ENCODE assay signal across 20 cellular contexts in genomic region chr2:189124175-189124574, GRCh38.
"Had no signal": no experiment of that assay in that cellular context is flagged by ENCODE, and none has a peak within 500 bp of the region (broad histone marks: within the 10 kb centered on the region; RNA-seq: fewer than 3 reads in every experiment).

No MANE protein-coding gene starts in this region.

- H3K9me3 ChIP-seq: mucosa of descending colon, neutrophil, prostate gland, right lobe of liver, spleen, tibial artery had no signal

- H3K36me3 Mint-ChIP-seq: stimulated activated memory B cell treated with anti-CD40 and anti-IgM and Interleukin-4, amounts not matched to agents 10 μg/mL and 1 μg/mL and 100 μg/mL, for 72 hours had no signal

- H3K27ac Mint-ChIP-seq: activated B cell treated with CpG ODN at 0.5 μM for 24 hours; activated CD4-positive, alpha-beta T cell treated with anti-CD3 and anti-CD28 coated beads, Interleukin-2, amount 10 ng/mL, durations not matched to agents 7 days and 5 days; activated naive CD4-positive, alpha-beta T cell treated with anti-CD3 and anti-CD28 coated beads for 36 hours; effector memory CD8-positive, alpha-beta T cell; naive thymus-derived CD8-positive, alpha-beta T cell; stimulated activated memory B cell treated with anti-CD40 and anti-IgM and Interleukin-4, amounts not matched to agents 10 μg/mL and 1 μg/mL and 100 μg/mL, for 72 hours; T-helper 1 cell treated with Interleukin-12 subunit alpha and Interleukin-12 subunit beta and Interleukin-4 antibody, amounts not matched to agents 30 μg/mL and 1 μg/mL, for 36 hours had no signal

- H3K4me1 Mint-ChIP-seq: activated B cell treated with CpG ODN at 0.5 μM for 24 hours; activated CD4-positive, alpha-beta T cell treated with anti-CD3 and anti-CD28 coated beads, Interleukin-2, amount 10 ng/mL, durations not matched to agents 7 days and 5 days; naive thymus-derived CD8-positive, alpha-beta T cell; stimulated activated memory B cell treated with anti-CD40 and anti-IgM and Interleukin-4, amounts not matched to agents 10 μg/mL and 1 μg/mL and 100 μg/mL, for 72 hours had no signal

- H3K27me3 ChIP-seq: hepatocyte, neutrophil, right lobe of liver, spleen, tibial artery had no signal

- H3K27ac ChIP-seq: coronary artery, hepatocyte, neutrophil, prostate gland, right lobe of liver, spleen, tibial artery had no signal

- H3K4me3 ChIP-seq: coronary artery, hepatocyte, lung, mucosa of descending colon, prostate gland, right lobe of liver, spleen, tibial artery had no signal

- H2AFZ ChIP-seq: hepatocyte had no signal

- DNase-seq: activated B cell treated with CpG ODN at 0.5 μM for 24 hours; activated CD4-positive, alpha-beta T cell treated with anti-CD3 and anti-CD28 coated beads, Interleukin-2, amount 10 ng/mL, durations not matched to agents 7 days and 5 days; activated CD8-positive, alpha-beta memory T cell treated with anti-CD3 and anti-CD28 coated beads for 24 hours; activated naive CD4-positive, alpha-beta T cell treated with anti-CD3 and anti-CD28 coated beads for 36 hours; caudate nucleus; effector memory CD8-positive, alpha-beta T cell; erythroblast; mucosa of descending colon; naive thymus-derived CD8-positive, alpha-beta T cell; right lobe of liver; spleen; stimulated activated CD4-positive, alpha-beta T cell treated with anti-CD3 and anti-CD28 coated beads, Interleukin-1b, Interleukin-23, amount 100 ng/mL, for 48 hours; tibial artery had no signal

- H3K36me3 ChIP-seq: neutrophil, prostate gland, right lobe of liver, spleen, tibial artery had no signal

- H3K27me3 Mint-ChIP-seq: activated B cell treated with CpG ODN at 0.5 μM for 24 hours; effector memory CD8-positive, alpha-beta T cell; stimulated activated memory B cell treated with anti-CD40 and anti-IgM and Interleukin-4, amounts not matched to agents 10 μg/mL and 1 μg/mL and 100 μg/mL, for 72 hours had no signal

- H3K9me3 Mint-ChIP-seq: activated B cell treated with CpG ODN at 0.5 μM for 24 hours; activated CD4-positive, alpha-beta T cell treated with anti-CD3 and anti-CD28 coated beads, Interleukin-2, amount 10 ng/mL, durations not matched to agents 7 days and 5 days; activated naive CD4-positive, alpha-beta T cell treated with anti-CD3 and anti-CD28 coated beads for 36 hours; effector memory CD8-positive, alpha-beta T cell; naive thymus-derived CD8-positive, alpha-beta T cell; stimulated activated memory B cell treated with anti-CD40 and anti-IgM and Interleukin-4, amounts not matched to agents 10 μg/mL and 1 μg/mL and 100 μg/mL, for 72 hours; T-helper 1 cell treated with Interleukin-12 subunit alpha and Interleukin-12 subunit beta and Interleukin-4 antibody, amounts not matched to agents 30 μg/mL and 1 μg/mL, for 36 hours had no signal

- ATAC-seq: effector memory CD8-positive, alpha-beta T cell; mucosa of descending colon; naive thymus-derived CD8-positive, alpha-beta T cell; right lobe of liver; stimulated activated memory B cell treated with anti-CD40 and anti-IgM and Interleukin-4, amounts not matched to agents 10 μg/mL and 1 μg/mL and 100 μg/mL, for 72 hours had no signal

- H3K4me2 ChIP-seq: hepatocyte had no signal

- H3K4me1 ChIP-seq: prostate gland, right lobe of liver, spleen had no signal

- H3K4me3 Mint-ChIP-seq: activated B cell treated with CpG ODN at 0.5 μM for 24 hours; activated CD4-positive, alpha-beta T cell treated with anti-CD3 and anti-CD28 coated beads, Interleukin-2, amount 10 ng/mL, durations not matched to agents 7 days and 5 days; activated naive CD4-positive, alpha-beta T cell treated with anti-CD3 and anti-CD28 coated beads for 36 hours; effector memory CD8-positive, alpha-beta T cell; naive thymus-derived CD8-positive, alpha-beta T cell; stimulated activated memory B cell treated with anti-CD40 and anti-IgM and Interleukin-4, amounts not matched to agents 10 μg/mL and 1 μg/mL and 100 μg/mL, for 72 hours; T-helper 1 cell treated with Interleukin-12 subunit alpha and Interleukin-12 subunit beta and Interleukin-4 antibody, amounts not matched to agents 30 μg/mL and 1 μg/mL, for 36 hours had no signal
